ENCODE assay signal across 9 cellular contexts in genomic region chr2:47486858-47487497, GRCh38.
DNase-seq lines count a peak whose midpoint lies in the region; ATAC-seq, FAIRE-seq and TF ChIP-seq lines count a peak whose summit lies in the region.
"Had no signal": no experiment of that assay in that cellular context is flagged by ENCODE, and none has a peak within 500 bp of the region (broad histone marks: within the 10 kb centered on the region; RNA-seq: fewer than 3 reads in every experiment).

No MANE protein-coding gene starts in this region.

- WGBS in heart right ventricle, 2 donors, result 49 to 57% methylated on average over 2 of the region's 2 CpGs

- intact Hi-C loops in left lung (cut with DNase I), result no loop called here
- intact Hi-C loops in kidney (cut with DNase I), result no loop called here
- intact Hi-C loops in heart right ventricle (cut with DNase I), result no loop called here

- no peaks in the 10 kb centered on the region for H3K9me3 ChIP-seq in left lung
- H3K9me3 ChIP-seq in kidney (ENCODE audit: control insufficient read depth in 1 of 2, low read length in 2 of 2), result no peaks in the 10 kb centered on the region
- H3K9me3 ChIP-seq in heart right ventricle, result no peaks in the 10 kb centered on the region

- H3K27me3 ChIP-seq in left lung (no peaks in the 10 kb centered on the region), heart right ventricle (no peaks in the 10 kb centered on the region)

- H3K36me3 ChIP-seq in left lung (peaks cover 0 to 8% of the 10 kb centered on the region in 2 donors), kidney (ENCODE audit: control insufficient read depth in 1 of 2, insufficient read depth in 2 of 2, low read length in 2 of 2) (no peaks in the 10 kb centered on the region), heart right ventricle (peaks cover 0 to 34% (median 6%) of the 10 kb centered on the region in 9 donors)

- ATAC-seq in HG02588 (IDR thresholded peaks at IDR 0.05; ENCODE audit: unreplicated experiment), result peak; percentile 76
- peak; percentile 62 for ATAC-seq in left lung
- no peak for ATAC-seq in heart right ventricle

- H3K4me3 ChIP-seq in left lung (no peak overlapping the region), kidney (ENCODE audit: low read length in 2 of 2) (no peak overlapping the region), heart right ventricle (no peak overlapping the region)
- H3K4me3 ChIP-seq: lung had no signal

- DNase-seq in GM18507 (ENCODE audit: extremely low spot score, insufficient read length, low read depth) (no peak), NOMO-1 treated with DMSO at 0.1 percent for 48 hours (lab: John Stamatoyannopoulos, UW; ENCODE audit: unreplicated experiment) (peak; percentile 97), left lung (no peak), T-helper 9 cell (no peak), ureter (ENCODE audit: low spot score) (no peak), kidney (no peak), heart right ventricle (no peak)

- no peak overlapping the region for H3K9ac ChIP-seq in kidney (ENCODE audit: low read length in 2 of 2)

- TF ChIP-seq CTCF in left lung (IDR thresholded peaks at IDR 0.05) (no peak), kidney (IDR thresholded peaks at IDR 0.05; ENCODE audit: borderline replicate concordance, extremely low read depth, insufficient read depth) (no peak), heart right ventricle (IDR thresholded peaks at IDR 0.05) (no peak)

- H3K4me1 ChIP-seq in left lung, result peaks cover 7 to 9% of the 10 kb centered on the region in 2 donors
- no peaks in the 10 kb centered on the region for H3K4me1 ChIP-seq in kidney (ENCODE audit: control insufficient read depth in 1 of 2, insufficient read depth in 1 of 2, low read depth in 1 of 2, low read length in 2 of 2)
- H3K4me1 ChIP-seq in heart right ventricle, result peaks cover 0 to 7% (median 0%) of the 10 kb centered on the region in 9 donors

- H3K27ac ChIP-seq in left lung (no peak overlapping the region), kidney (ENCODE audit: low read depth in 2 of 2, low read length in 2 of 2) (no peak overlapping the region), heart right ventricle (no peak overlapping the region)

- FAIRE-seq in GM18507 (lab: Jason Lieb, UNC) (peak; percentile 81), kidney (lab: Jason Lieb, UNC) (no peak)

Comparison
In these comparisons a context has a peak if more than half of its experiments do, and no peak if none do; other contexts are left out.
1. ATAC-seq: peak in HG02588 (single experiment) and left lung (single experiment); none in heart right ventricle (0 of 8).